In the genomic region with DNA sequence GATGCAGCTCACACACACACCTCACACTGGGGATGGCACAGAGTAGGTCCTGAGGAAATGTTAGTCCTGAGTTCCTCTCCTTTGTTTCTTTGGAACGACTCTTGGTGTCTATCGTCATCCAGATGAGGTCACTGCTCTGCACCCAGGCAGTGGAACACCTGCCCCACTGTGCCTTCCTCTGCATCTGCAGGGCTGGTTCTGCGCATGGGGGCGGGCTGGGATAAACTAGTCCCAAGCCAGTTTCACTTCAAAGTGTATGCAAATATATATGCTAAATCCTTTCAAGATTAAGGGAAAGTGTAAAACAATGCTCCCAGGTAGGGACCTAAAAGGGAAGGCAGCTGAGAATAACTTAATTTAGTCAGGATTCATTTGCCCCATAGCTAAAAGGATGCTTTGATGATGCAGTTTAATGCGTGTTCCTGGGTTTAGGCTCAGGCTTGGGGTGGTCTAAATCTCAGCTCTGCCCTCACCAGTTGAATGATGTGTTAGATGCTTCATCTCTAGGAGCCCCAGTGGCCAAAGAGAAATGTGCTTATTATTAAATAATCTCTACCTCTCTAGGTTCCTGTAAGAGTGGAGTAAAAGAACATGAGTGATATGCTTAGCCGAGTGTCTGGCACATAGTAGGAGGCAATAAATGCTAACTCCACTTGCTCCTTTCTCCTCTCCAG, we compare ENCODE assay signal across 1 cellular context.
TF ChIP-seq lines count a peak whose summit lies in the region.

No MANE protein-coding gene starts in this region.

TF ChIP-seq in GM12878, 131 proteins besides CTCF, POLR2A, EP300 and RAD21 (continued from another document):
- TF ChIP-seq, protein P1, sequence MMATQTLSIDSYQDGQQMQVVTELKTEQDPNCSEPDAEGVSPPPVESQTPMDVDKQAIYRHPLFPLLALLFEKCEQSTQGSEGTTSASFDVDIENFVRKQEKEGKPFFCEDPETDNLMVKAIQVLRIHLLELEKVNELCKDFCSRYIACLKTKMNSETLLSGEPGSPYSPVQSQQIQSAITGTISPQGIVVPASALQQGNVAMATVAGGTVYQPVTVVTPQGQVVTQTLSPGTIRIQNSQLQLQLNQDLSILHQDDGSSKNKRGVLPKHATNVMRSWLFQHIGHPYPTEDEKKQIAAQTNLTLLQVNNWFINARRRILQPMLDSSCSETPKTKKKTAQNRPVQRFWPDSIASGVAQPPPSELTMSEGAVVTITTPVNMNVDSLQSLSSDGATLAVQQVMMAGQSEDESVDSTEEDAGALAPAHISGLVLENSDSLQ (IDR thresholded peaks at IDR 0.05), result no peak
- TF ChIP-seq IKZF1 (conservative IDR thresholded peaks at IDR 0.05), result no peak
- TF ChIP-seq LARP7 (IDR thresholded peaks at IDR 0.05), result no peak
- TF ChIP-seq, protein P2, sequence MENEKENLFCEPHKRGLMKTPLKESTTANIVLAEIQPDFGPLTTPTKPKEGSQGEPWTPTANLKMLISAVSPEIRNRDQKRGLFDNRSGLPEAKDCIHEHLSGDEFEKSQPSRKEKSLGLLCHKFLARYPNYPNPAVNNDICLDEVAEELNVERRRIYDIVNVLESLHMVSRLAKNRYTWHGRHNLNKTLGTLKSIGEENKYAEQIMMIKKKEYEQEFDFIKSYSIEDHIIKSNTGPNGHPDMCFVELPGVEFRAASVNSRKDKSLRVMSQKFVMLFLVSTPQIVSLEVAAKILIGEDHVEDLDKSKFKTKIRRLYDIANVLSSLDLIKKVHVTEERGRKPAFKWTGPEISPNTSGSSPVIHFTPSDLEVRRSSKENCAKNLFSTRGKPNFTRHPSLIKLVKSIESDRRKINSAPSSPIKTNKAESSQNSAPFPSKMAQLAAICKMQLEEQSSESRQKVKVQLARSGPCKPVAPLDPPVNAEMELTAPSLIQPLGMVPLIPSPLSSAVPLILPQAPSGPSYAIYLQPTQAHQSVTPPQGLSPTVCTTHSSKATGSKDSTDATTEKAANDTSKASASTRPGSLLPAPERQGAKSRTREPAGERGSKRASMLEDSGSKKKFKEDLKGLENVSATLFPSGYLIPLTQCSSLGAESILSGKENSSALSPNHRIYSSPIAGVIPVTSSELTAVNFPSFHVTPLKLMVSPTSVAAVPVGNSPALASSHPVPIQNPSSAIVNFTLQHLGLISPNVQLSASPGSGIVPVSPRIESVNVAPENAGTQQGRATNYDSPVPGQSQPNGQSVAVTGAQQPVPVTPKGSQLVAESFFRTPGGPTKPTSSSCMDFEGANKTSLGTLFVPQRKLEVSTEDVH (IDR thresholded peaks at IDR 0.05; ENCODE audit: low read depth, partially characterized antibody), result no peak
- TF ChIP-seq SREBF1 (IDR thresholded peaks at IDR 0.05; ENCODE audit: low read length), result no peak
- TF ChIP-seq ZNF274 (IDR thresholded peaks at IDR 0.05; ENCODE audit: insufficient read depth, insufficient read length), result no peak
- TF ChIP-seq, protein P3, sequence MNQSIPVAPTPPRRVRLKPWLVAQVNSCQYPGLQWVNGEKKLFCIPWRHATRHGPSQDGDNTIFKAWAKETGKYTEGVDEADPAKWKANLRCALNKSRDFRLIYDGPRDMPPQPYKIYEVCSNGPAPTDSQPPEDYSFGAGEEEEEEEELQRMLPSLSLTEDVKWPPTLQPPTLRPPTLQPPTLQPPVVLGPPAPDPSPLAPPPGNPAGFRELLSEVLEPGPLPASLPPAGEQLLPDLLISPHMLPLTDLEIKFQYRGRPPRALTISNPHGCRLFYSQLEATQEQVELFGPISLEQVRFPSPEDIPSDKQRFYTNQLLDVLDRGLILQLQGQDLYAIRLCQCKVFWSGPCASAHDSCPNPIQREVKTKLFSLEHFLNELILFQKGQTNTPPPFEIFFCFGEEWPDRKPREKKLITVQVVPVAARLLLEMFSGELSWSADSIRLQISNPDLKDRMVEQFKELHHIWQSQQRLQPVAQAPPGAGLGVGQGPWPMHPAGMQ (IDR thresholded peaks at IDR 0.05; ENCODE audit: borderline replicate concordance), result no peak
- TF ChIP-seq SIN3A (IDR thresholded peaks at IDR 0.05; ENCODE audit: low read depth, low read length), result no peak
- no peak for TF ChIP-seq STAT1 (conservative IDR thresholded peaks at IDR 0.05)
- TF ChIP-seq ZNF622 (IDR thresholded peaks at IDR 0.05), result no peak
TF ChIP-seq in GM12878: peak in this region for 0.
